In the genomic region with DNA sequence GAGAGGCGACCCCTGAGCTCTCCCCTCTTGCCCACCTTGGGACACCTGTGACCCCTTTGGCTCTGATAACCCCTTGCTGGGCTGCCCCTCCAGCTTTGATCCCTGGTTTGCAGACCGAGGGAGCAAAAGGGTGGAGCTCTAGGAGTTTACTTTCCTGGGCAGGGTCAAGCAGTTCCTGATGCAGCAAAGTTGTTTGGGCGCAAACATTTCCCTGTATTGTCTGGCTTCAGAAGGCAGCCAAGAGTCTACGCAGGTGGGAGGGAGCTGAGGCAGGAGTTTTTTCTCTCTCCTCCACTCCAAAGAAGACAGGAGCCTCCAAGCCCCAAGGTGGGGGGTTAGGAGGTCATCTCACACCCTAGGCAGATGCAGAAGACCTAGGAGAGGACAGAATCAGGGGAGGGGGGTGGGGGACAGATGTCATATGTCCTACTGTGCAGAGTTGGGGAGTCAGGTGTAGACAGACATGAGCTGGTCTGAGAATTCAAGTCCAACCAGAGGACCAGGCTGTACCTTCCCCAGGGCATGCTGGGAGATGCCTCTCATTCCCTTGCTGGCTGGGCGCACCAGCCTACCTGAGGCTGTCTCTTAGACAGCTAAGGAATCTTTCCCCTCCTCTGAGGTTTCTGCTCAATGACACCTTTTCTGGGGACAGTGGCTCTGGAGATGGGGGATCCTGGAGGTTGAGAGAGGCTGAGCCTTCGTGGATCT, we compare ENCODE assay signal across 1 cellular context.
A peak's percentile ranks its signal among the peaks of the same experiment; 100 is the strongest.
TF ChIP-seq lines count a peak whose summit lies in the region.

No MANE protein-coding gene starts in this region.

TF ChIP-seq in HepG2, 621 proteins besides CTCF, POLR2A, EP300 and RAD21:
- TF ChIP-seq MAF1 (CRISPR knock-in tag; IDR thresholded peaks at IDR 0.05; ENCODE audit: borderline replicate concordance) (no peak), ZNF143 (CRISPR knock-in tag; IDR thresholded peaks at IDR 0.05) (peak; percentile 27; the same call in 1 of the 2 replicates), ZNF646 (CRISPR knock-in tag; IDR thresholded peaks at IDR 0.05) (no peak)
